Comparison of ENCODE assay signal across 1 cellular context in the genomic region with DNA sequence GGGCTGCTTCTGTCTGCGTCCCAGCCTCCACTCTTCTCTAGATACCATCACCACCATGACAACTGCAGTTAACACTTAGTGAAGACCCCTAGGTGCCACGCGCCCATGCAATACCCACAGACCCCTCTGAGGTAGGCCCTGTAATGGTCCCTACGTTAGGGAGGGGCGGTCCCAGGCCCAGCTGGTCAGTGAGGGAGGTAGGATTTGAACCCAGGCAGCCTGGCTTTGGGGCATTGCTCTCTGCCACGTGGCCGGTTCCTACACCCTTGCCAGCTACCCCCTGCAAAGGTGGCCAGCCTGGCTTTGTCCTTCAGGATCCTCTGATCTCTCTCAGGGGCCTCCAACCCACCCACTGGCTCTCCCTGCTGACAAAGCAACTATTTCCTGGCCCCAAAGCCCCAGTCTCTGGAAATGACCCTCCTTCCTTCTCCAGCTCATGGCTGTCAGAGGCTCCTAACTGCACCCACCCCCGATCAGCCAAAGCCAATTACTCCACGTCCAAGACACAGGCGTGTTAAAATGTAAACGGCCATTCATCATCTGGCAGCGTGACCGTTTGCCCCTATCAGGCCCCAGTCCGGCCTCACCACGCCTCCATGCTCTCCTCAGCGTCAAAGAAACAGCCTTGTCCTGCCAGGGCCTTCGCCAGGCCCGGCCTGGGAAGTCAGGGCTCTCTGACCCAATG.
A peak's percentile ranks its signal among the peaks of the same experiment; 100 is the strongest.
TF ChIP-seq lines count a peak whose summit lies in the region.

No MANE protein-coding gene starts in this region.

TF ChIP-seq in HepG2, 621 proteins besides CTCF, POLR2A, EP300 and RAD21 (continued from another document):
- TF ChIP-seq ARID2 (CRISPR knock-in tag; IDR thresholded peaks at IDR 0.05; ENCODE audit: borderline replicate concordance) (peak; percentile 54; the same call in 1 of the 2 replicates), NR1H2 (CRISPR knock-in tag; IDR thresholded peaks at IDR 0.05; ENCODE audit: borderline replicate concordance, low read depth) (0 out of 2 replicates have a peak, but pooled peaks have one; percentile 26), NR2C2 (CRISPR knock-in tag; IDR thresholded peaks at IDR 0.05; ENCODE audit: borderline replicate concordance) (no peak)
- TF ChIP-seq, protein P1, sequence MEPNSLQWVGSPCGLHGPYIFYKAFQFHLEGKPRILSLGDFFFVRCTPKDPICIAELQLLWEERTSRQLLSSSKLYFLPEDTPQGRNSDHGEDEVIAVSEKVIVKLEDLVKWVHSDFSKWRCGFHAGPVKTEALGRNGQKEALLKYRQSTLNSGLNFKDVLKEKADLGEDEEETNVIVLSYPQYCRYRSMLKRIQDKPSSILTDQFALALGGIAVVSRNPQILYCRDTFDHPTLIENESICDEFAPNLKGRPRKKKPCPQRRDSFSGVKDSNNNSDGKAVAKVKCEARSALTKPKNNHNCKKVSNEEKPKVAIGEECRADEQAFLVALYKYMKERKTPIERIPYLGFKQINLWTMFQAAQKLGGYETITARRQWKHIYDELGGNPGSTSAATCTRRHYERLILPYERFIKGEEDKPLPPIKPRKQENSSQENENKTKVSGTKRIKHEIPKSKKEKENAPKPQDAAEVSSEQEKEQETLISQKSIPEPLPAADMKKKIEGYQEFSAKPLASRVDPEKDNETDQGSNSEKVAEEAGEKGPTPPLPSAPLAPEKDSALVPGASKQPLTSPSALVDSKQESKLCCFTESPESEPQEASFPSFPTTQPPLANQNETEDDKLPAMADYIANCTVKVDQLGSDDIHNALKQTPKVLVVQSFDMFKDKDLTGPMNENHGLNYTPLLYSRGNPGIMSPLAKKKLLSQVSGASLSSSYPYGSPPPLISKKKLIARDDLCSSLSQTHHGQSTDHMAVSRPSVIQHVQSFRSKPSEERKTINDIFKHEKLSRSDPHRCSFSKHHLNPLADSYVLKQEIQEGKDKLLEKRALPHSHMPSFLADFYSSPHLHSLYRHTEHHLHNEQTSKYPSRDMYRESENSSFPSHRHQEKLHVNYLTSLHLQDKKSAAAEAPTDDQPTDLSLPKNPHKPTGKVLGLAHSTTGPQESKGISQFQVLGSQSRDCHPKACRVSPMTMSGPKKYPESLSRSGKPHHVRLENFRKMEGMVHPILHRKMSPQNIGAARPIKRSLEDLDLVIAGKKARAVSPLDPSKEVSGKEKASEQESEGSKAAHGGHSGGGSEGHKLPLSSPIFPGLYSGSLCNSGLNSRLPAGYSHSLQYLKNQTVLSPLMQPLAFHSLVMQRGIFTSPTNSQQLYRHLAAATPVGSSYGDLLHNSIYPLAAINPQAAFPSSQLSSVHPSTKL (CRISPR knock-in tag; IDR thresholded peaks at IDR 0.05): 0 out of 2 replicates have a peak, but pooled peaks have one; percentile 37
